12 cellular contexts compared by ENCODE assay signal in genomic region chr11:16831281-16832192, GRCh38.
"Had no signal": no experiment of that assay in that cellular context is flagged by ENCODE, and none has a peak within 500 bp of the region (broad histone marks: within the 10 kb centered on the region; RNA-seq: fewer than 3 reads in every experiment).

No MANE protein-coding gene starts in this region.

- H3K9ac ChIP-seq: parathyroid adenoma had no signal

- H3K27me3 ChIP-seq: heart left ventricle, stomach had no signal

- H3K4me3 ChIP-seq: heart left ventricle, stomach, thoracic aorta had no signal

- H3K36me3 Mint-ChIP-seq: activated naive CD4-positive, alpha-beta T cell treated with anti-CD3 and anti-CD28 coated beads, Interleukin-2, amount 50 U/mL, for 24 hours had no signal

- H3K27me3 Mint-ChIP-seq: activated B cell treated with CpG ODN at 0.5 μM for 24 hours; activated CD4-positive, alpha-beta T cell treated with anti-CD3 and anti-CD28 coated beads, Interleukin-2, amount 10 ng/mL, durations not matched to agents 7 days and 5 days; activated naive CD4-positive, alpha-beta T cell treated with anti-CD3 and anti-CD28 coated beads, Interleukin-2, amount 50 U/mL, for 24 hours had no signal

- H3K4me1 Mint-ChIP-seq: activated B cell treated with CpG ODN at 0.5 μM for 24 hours; activated CD4-positive, alpha-beta T cell treated with anti-CD3 and anti-CD28 coated beads, Interleukin-2, amount 10 ng/mL, durations not matched to agents 7 days and 5 days; activated naive CD4-positive, alpha-beta T cell treated with anti-CD3 and anti-CD28 coated beads, Interleukin-2, amount 50 U/mL, for 24 hours had no signal

- H3K27ac ChIP-seq: heart left ventricle, parathyroid adenoma, stomach, thoracic aorta had no signal

- H3K9me3 Mint-ChIP-seq: activated B cell treated with CpG ODN at 0.5 μM for 24 hours; activated CD4-positive, alpha-beta T cell treated with anti-CD3 and anti-CD28 coated beads, Interleukin-2, amount 10 ng/mL, durations not matched to agents 7 days and 5 days; activated naive CD4-positive, alpha-beta T cell treated with anti-CD3 and anti-CD28 coated beads, Interleukin-2, amount 50 U/mL, for 24 hours; activated T-helper 2 cell treated with anti-CD3 and anti-CD28 coated beads, Interferon-gamma antibody, Interleukin-2, Interleukin-4, amounts not matched to agents 10 μg/mL and 5 μg/mL and 100 μg/mL, durations not matched to agents 14 hours and 24 hours and 36 hours had no signal

- H3K4me1 ChIP-seq: parathyroid adenoma had no signal

- DNase-seq: activated B cell treated with CpG ODN at 0.5 μM for 24 hours; activated CD4-positive, alpha-beta T cell treated with anti-CD3 and anti-CD28 coated beads, Interleukin-2, amount 10 ng/mL, durations not matched to agents 7 days and 5 days; amygdala; heart left ventricle; midbrain; small intestine; stomach; T-helper 2 cell had no signal

- H3K36me3 ChIP-seq: thoracic aorta had no signal

- H2AFZ ChIP-seq: parathyroid adenoma had no signal

- H3K27ac Mint-ChIP-seq: activated B cell treated with CpG ODN at 0.5 μM for 24 hours; activated CD4-positive, alpha-beta T cell treated with anti-CD3 and anti-CD28 coated beads, Interleukin-2, amount 10 ng/mL, durations not matched to agents 7 days and 5 days; activated naive CD4-positive, alpha-beta T cell treated with anti-CD3 and anti-CD28 coated beads, Interleukin-2, amount 50 U/mL, for 24 hours; activated T-helper 2 cell treated with anti-CD3 and anti-CD28 coated beads, Interferon-gamma antibody, Interleukin-2, Interleukin-4, amounts not matched to agents 10 μg/mL and 5 μg/mL and 100 μg/mL, durations not matched to agents 14 hours and 24 hours and 36 hours had no signal

- H3K4me3 Mint-ChIP-seq: activated B cell treated with CpG ODN at 0.5 μM for 24 hours; activated CD4-positive, alpha-beta T cell treated with anti-CD3 and anti-CD28 coated beads, Interleukin-2, amount 10 ng/mL, durations not matched to agents 7 days and 5 days; activated naive CD4-positive, alpha-beta T cell treated with anti-CD3 and anti-CD28 coated beads, Interleukin-2, amount 50 U/mL, for 24 hours had no signal

- H3K9me3 ChIP-seq: heart left ventricle, stomach, thoracic aorta had no signal
